Comparison of ENCODE assay signal across 27 cellular contexts in the genomic region with DNA sequence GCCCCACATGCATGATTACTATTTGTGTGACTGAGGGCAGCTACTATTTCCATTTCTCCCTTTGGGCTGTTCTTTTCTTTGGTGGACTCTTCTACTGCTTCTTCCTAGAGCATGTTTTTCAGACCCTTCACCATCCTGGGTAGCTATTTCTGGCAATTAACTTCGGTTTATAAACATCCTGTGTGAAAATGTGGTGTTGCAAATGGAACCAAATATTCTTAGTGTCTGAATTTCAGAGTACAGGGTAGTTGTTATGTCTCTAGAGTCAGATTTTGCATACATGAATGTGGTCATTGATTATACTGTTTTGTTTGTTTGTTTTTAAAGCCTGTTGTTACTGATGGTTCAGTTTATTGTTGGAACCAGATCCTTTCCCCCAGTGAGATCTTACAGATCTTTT. TPM values are rescaled to one million over a fixed set of nuclear protein-coding genes. Genes with fewer than 3 reads are reported as not detected.
DNase-seq lines count a peak whose midpoint lies in the region; ATAC-seq, FAIRE-seq and TF ChIP-seq lines count a peak whose summit lies in the region.
"Had no signal": no experiment of that assay in that cellular context is flagged by ENCODE, and none has a peak within 500 bp of the region (broad histone marks: within the 10 kb centered on the region; RNA-seq: fewer than 3 reads in every experiment).

No MANE protein-coding gene starts in this region.

- H2BK15ac ChIP-seq in H1 (ENCODE audit: low read length): no peak overlapping the region

- TF ChIP-seq CTCF in H1 (IDR thresholded peaks at IDR 0.05; ENCODE audit: control extremely low read depth in 1 of 3, insufficient read depth in 1 of 3, low read depth in 1 of 3, low read length in 3 of 3): no peak
- no peak for TF ChIP-seq CTCF in tibial nerve (IDR thresholded peaks at IDR 0.05)

- CTCF ChIA-PET in CD8-positive, alpha-beta memory T cell (lab: Charles Lee): no interaction called here
- CTCF ChIA-PET in H1 (lab: Charles Lee; ENCODE audit: partially characterized antibody): no interaction called here

- H3K4me2 ChIP-seq in H1 (ENCODE audit: insufficient read depth in 1 of 2, low read depth in 2 of 2, low read length in 2 of 2): no peak overlapping the region

- H3K18ac ChIP-seq in H1 (ENCODE audit: extremely low read depth, low read length): no peak overlapping the region

- TF ChIP-seq EP300 in H1 (IDR thresholded peaks at IDR 0.05; ENCODE audit: borderline replicate concordance in 1 of 2, low read depth in 2 of 2, low read length in 2 of 2): no peak
- no peak for TF ChIP-seq EP300 in tibial nerve (IDR thresholded peaks at IDR 0.05)

- no peak overlapping the region for H3K56ac ChIP-seq in H1 (replicated peaks; ENCODE audit: insufficient read length, low read depth, low read length)

- FAIRE-seq in H1 (lab: Jason Lieb, UNC): no peak
- FAIRE-seq: GM19239, H54, K562 had no signal

- no peaks in the 10 kb centered on the region for H3K79me2 ChIP-seq in H1 (ENCODE audit: control insufficient read depth in 1 of 2, insufficient read depth in 2 of 2, low read length in 2 of 2)

- no peaks in the 10 kb centered on the region for H4K20me1 ChIP-seq in H1 (replicated peaks in 1 of 2; ENCODE audit: control insufficient read depth in 1 of 2, insufficient read depth in 2 of 2, low read length in 2 of 2)

- no peak overlapping the region for H3K27ac ChIP-seq in CD8-positive, alpha-beta memory T cell (ENCODE audit: low read depth, low read length)
- H3K27ac ChIP-seq in H1 (ENCODE audit: low read depth, low read length) (no peak overlapping the region), tibial nerve (no peak overlapping the region)
- H3K27ac ChIP-seq: SJSA1 had no signal

- no peak overlapping the region for H2BK120ac ChIP-seq in H1 (replicated peaks; ENCODE audit: low read depth, low read length)

- H2BK12ac ChIP-seq in H1 (ENCODE audit: low read depth, low read length): 0 out of 2 replicates have a peak overlapping the region, but pooled peaks have one; percentile 33

- H3K4me1 ChIP-seq in CD8-positive, alpha-beta memory T cell (ENCODE audit: insufficient read depth, low read length): peaks cover 23% of the 10 kb centered on the region
- H3K4me1 ChIP-seq in H1 (replicated peaks in 1 of 4; ENCODE audit: control insufficient read depth in 3 of 4, insufficient read depth in 4 of 4, low read length in 3 of 4) (peaks cover 8 to 14% (median 10%) of the 10 kb centered on the region in 4 experiments; a peak in 6 of 7 replicates), tibial nerve (no peaks in the 10 kb centered on the region)
- H3K4me1 ChIP-seq: SJSA1 had no signal

- H3K4ac ChIP-seq in H1 (replicated peaks; ENCODE audit: insufficient read length, low read depth, low read length): no peak overlapping the region

- H2BK20ac ChIP-seq in H1 (ENCODE audit: low read length): no peak overlapping the region

- peaks cover 0 to 13% of the 10 kb centered on the region in 2 donors for H3K27me3 Mint-ChIP-seq in CD8-positive, alpha-beta memory T cell

- H3K27me3 ChIP-seq in CD8-positive, alpha-beta memory T cell (ENCODE audit: insufficient read depth, low read length, poor library complexity, severe bottlenecking): no peaks in the 10 kb centered on the region
- H3K27me3 ChIP-seq in H1 (replicated peaks in 1 of 4; ENCODE audit: control insufficient read depth in 3 of 4, extremely low read depth in 1 of 4, insufficient read depth in 3 of 4, low read length in 3 of 4) (no peaks in the 10 kb centered on the region), tibial nerve (no peaks in the 10 kb centered on the region)

- WGBS in H1 (ENCODE audit: extremely low coverage in 1 of 2, insufficient coverage in 1 of 2, insufficient read length in 1 of 2, insufficient replicate concordance in 2 of 2, low coverage in 1 of 2, low lambda C conversion rate in 2 of 2, missing lambda C conversion rate in 1 of 2), 2 experiments: 85% methylated on average over 1 of the region's 1 CpG; no CpG with 5 or more reads in 1 of the 2 experiments
- WGBS in tibial nerve, 2 donors: 44 to 54% methylated on average over 1 of the region's 1 CpG

- peaks cover 2% of the 10 kb centered on the region; the same call in 1 of the 2 replicates for H3K23me2 ChIP-seq in H1 (ENCODE audit: low read depth, low read length)

- H3K14ac ChIP-seq in H1 (ENCODE audit: insufficient read length): no peak overlapping the region

- no peak for TF ChIP-seq RAD21 in H1 (IDR thresholded peaks at IDR 0.05 in 1 of 2, conservative IDR thresholded peaks at IDR 0.05 in 1 of 2; ENCODE audit: low read depth in 2 of 2, low read length in 2 of 2)

- no peak for TF ChIP-seq POLR2A in H1 (IDR thresholded peaks at IDR 0.05; ENCODE audit: control extremely low read depth in 1 of 2, low read depth in 2 of 2, low read length in 2 of 2)
- TF ChIP-seq POLR2A in tibial nerve (IDR thresholded peaks at IDR 0.05): no peak

- H3K23ac ChIP-seq in H1 (ENCODE audit: insufficient read length): no peak overlapping the region

- no peak overlapping the region for H2AFZ ChIP-seq in H1 (ENCODE audit: low read length)

- peaks cover 36 to 43% (median 39%) of the 10 kb centered on the region in 3 donors for H3K4me1 Mint-ChIP-seq in CD8-positive, alpha-beta memory T cell
- peaks cover 17% of the 10 kb centered on the region for H3K4me1 Mint-ChIP-seq in stimulated activated effector memory CD8-positive, alpha-beta T cell treated with anti-CD3 and anti-CD28 coated beads, Interleukin-12 subunit alpha, Interleukin-12 subunit beta, amount 100 ng/mL, for 72 hours
- H3K4me1 Mint-ChIP-seq: CD14-positive monocyte had no signal

- no peak overlapping the region for H4K8ac ChIP-seq in H1 (ENCODE audit: extremely low read depth, insufficient read depth, low read length)

- H4K91ac ChIP-seq in H1 (replicated peaks; ENCODE audit: insufficient read length, low read length): no peak overlapping the region

- no peaks in the 10 kb centered on the region for H3K9me3 ChIP-seq in CD8-positive, alpha-beta memory T cell (ENCODE audit: low read length)
- H3K9me3 ChIP-seq in H1 (ENCODE audit: insufficient read depth in 2 of 2, low read depth in 1 of 2, low read length in 1 of 2) (no peaks in the 10 kb centered on the region), tibial nerve (no peaks in the 10 kb centered on the region)
- H3K9me3 ChIP-seq: SJSA1 had no signal

- no peak overlapping the region for H3K4me3 ChIP-seq in CD8-positive, alpha-beta memory T cell (ENCODE audit: low read length)
- H3K4me3 ChIP-seq in H1 (ENCODE audit: extremely low read depth in 1 of 4, insufficient read depth in 2 of 4, low read depth in 3 of 4, low read length in 4 of 4): no peak overlapping the region
- H3K4me3 ChIP-seq in tibial nerve: no peak overlapping the region
- H3K4me3 ChIP-seq: K562, SJSA1 had no signal

- no peak overlapping the region for H3K9ac ChIP-seq in H1 (replicated peaks in 1 of 4; ENCODE audit: extremely low read depth in 1 of 4, low read depth in 3 of 4, low read length in 3 of 4)

- no peaks in the 10 kb centered on the region for H3K36me3 Mint-ChIP-seq in CD8-positive, alpha-beta memory T cell
- H3K36me3 Mint-ChIP-seq in stimulated activated effector memory CD8-positive, alpha-beta T cell treated with anti-CD3 and anti-CD28 coated beads, Interleukin-12 subunit alpha, Interleukin-12 subunit beta, amount 100 ng/mL, for 72 hours: no peaks in the 10 kb centered on the region
- H3K36me3 Mint-ChIP-seq: CD14-positive monocyte, T-cell had no signal

- POLR2A ChIA-PET in CD8-positive, alpha-beta memory T cell (lab: Charles Lee): no interaction called here
- POLR2A ChIA-PET in H1 (lab: Charles Lee; ENCODE audit: partially characterized antibody): no interaction called here

- DNase-seq in CD8-positive, alpha-beta memory T cell: no peak
- DNase-seq in H1 (ENCODE audit: low read depth in 1 of 2, low spot score in 2 of 2) (no peak), NCI-H1436 (lab: John Stamatoyannopoulos, UW) (no peak), NCI-H1092 treated with DMSO at 0.1 percent for 48 hours (lab: John Stamatoyannopoulos, UW) (no peak), tibial nerve (ENCODE audit: low spot score in 2 of 2) (no peak)
- DNase-seq in stimulated activated effector memory CD8-positive, alpha-beta T cell treated with anti-CD3 and anti-CD28 coated beads, Interleukin-12 subunit alpha, Interleukin-12 subunit beta, amount 100 ng/mL, for 72 hours (ENCODE audit: low spot score in 2 of 2): no peak
- DNase-seq: DMS153; Kasumi-1; NCI-H1694; NCI-H2029 treated with DMSO at 0.1 percent for 48 hours; NCI-H446 treated with DMSO at 0.1 percent for 48 hours; NCI-H526; NCI-H82; NK-92 treated with Interleukin-12 subunit alpha and Interleukin-12 subunit beta, amount 100 ng/mL, for 24 hours; PC-3; Right ventricle myocardium superior; T-cell had no signal

- no peak overlapping the region for H2BK5ac ChIP-seq in H1 (ENCODE audit: low read depth, low read length)

- peak overlapping the region; percentile 3 to 83 (median 58) for H3K4me3 Mint-ChIP-seq in CD8-positive, alpha-beta memory T cell
- no peak overlapping the region for H3K4me3 Mint-ChIP-seq in stimulated activated effector memory CD8-positive, alpha-beta T cell treated with anti-CD3 and anti-CD28 coated beads, Interleukin-12 subunit alpha, Interleukin-12 subunit beta, amount 100 ng/mL, for 72 hours
- H3K4me3 Mint-ChIP-seq: CD14-positive monocyte, T-cell had no signal

- H3K36me3 ChIP-seq in CD8-positive, alpha-beta memory T cell (ENCODE audit: insufficient read depth, low read length): no peaks in the 10 kb centered on the region
- H3K36me3 ChIP-seq in H1 (ENCODE audit: control insufficient read depth in 2 of 4, insufficient read depth in 4 of 4, low read length in 3 of 4) (no peaks in the 10 kb centered on the region), tibial nerve (no peaks in the 10 kb centered on the region)
- H3K36me3 ChIP-seq: SJSA1 had no signal

- no peaks in the 10 kb centered on the region for H3K9me3 Mint-ChIP-seq in CD8-positive, alpha-beta memory T cell
- H3K9me3 Mint-ChIP-seq in stimulated activated effector memory CD8-positive, alpha-beta T cell treated with anti-CD3 and anti-CD28 coated beads, Interleukin-12 subunit alpha, Interleukin-12 subunit beta, amount 100 ng/mL, for 72 hours: no peaks in the 10 kb centered on the region
- H3K9me3 Mint-ChIP-seq: T-cell had no signal

- H3K79me1 ChIP-seq in H1 (ENCODE audit: low read depth, low read length): no peaks in the 10 kb centered on the region

- H4K5ac ChIP-seq in H1 (ENCODE audit: insufficient read length, low read depth, low read length): no peak overlapping the region

- H3K27ac Mint-ChIP-seq in CD8-positive, alpha-beta memory T cell: peak overlapping the region; percentile 3 to 79 (median 59)
- peak overlapping the region; percentile 11 for H3K27ac Mint-ChIP-seq in stimulated activated effector memory CD8-positive, alpha-beta T cell treated with anti-CD3 and anti-CD28 coated beads, Interleukin-12 subunit alpha, Interleukin-12 subunit beta, amount 100 ng/mL, for 72 hours
- H3K27ac Mint-ChIP-seq: CD14-positive monocyte had no signal

- ATAC-seq in GM21619 (IDR thresholded peaks at IDR 0.05; ENCODE audit: unreplicated experiment): peak; percentile 60
- peak; percentile 32 for ATAC-seq in stimulated activated effector memory CD8-positive, alpha-beta T cell treated with anti-CD3 and anti-CD28 coated beads, Interleukin-12 subunit alpha, Interleukin-12 subunit beta, amount 100 ng/mL, for 72 hours
- ATAC-seq: K562, PC-3 had no signal

- H2AK5ac ChIP-seq in H1 (ENCODE audit: low read depth, low read length): no peak overlapping the region

RNA-seq across cellular contexts. Expression of gene PROKR2, which starts 49.7 kb away (rescaled TPM):
- under 1 TPM in 1 of 2 experiments, not detected in 1; 0.18 TPM for total RNA-seq in CD8-positive, alpha-beta memory T cell
- 0.94 TPM for polyA plus RNA-seq in CD8-positive, alpha-beta memory T cell
- total RNA-seq in H1 (2021; fragmentation: NEBNext Ultra II Directional; extraction: Animal tissue kit (Norgen Biotek cat#: 25700)): 2.6 and 3.3 TPM in 2 replicates
- 7.7 and 9.5 TPM in 2 replicates for polyA plus RNA-seq in H1 (2011; rRNA removed)
- polyA plus RNA-seq in H1 (2011; cell fraction: cytosol; rRNA removed): 5.0 TPM
- 6.4 TPM for polyA plus RNA-seq in H1 (2011; cell fraction: nucleus; rRNA removed)
- 1.8 to 3.8 TPM (median 2.3 TPM) in 4 replicates for polyA plus RNA-seq in H1 (2012, experiment 1 of 2)
- 0.21 TPM for polyA plus RNA-seq in H1 (2012, experiment 2 of 2)
- 2.7 TPM for polyA plus RNA-seq in H1 (2013, experiment 1 of 2)
- polyA plus RNA-seq in H1 (2013, experiment 2 of 2): 2.2 TPM
- 19.9 and 31.2 TPM in 2 replicates for polyA minus RNA-seq in H1 (2011; rRNA and poly(A)+ RNA removed)
- 5.4 TPM for polyA minus RNA-seq in H1 (2011; cell fraction: cytosol; rRNA and poly(A)+ RNA removed)
- 4.3 TPM for polyA minus RNA-seq in H1 (2011; cell fraction: nucleus; rRNA and poly(A)+ RNA removed)
- total RNA-seq in tibial nerve: not detected
- total RNA-seq: A673, HT1080, K562, M059J, PC-3, Right ventricle myocardium superior, RPMI7951, SJSA1 had no signal
- polyA plus RNA-seq: CD14-positive monocyte, K562 had no signal
